12 cellular contexts compared by ENCODE assay signal in genomic region chr19:15251010-15251748, GRCh38. TPM values are rescaled to one million over a fixed set of nuclear protein-coding genes. Genes with fewer than 3 reads are reported as not detected.
DNase-seq lines count a peak whose midpoint lies in the region; ATAC-seq and TF ChIP-seq lines count a peak whose summit lies in the region.
"Had no signal": no experiment of that assay in that cellular context is flagged by ENCODE, and none has a peak within 500 bp of the region (broad histone marks: within the 10 kb centered on the region; RNA-seq: fewer than 3 reads in every experiment).

No MANE protein-coding gene starts in this region.

- no peak overlapping the region for H2BK12ac ChIP-seq in trophoblast cell (ENCODE audit: low read length)

- no peak overlapping the region for H4K8ac ChIP-seq in trophoblast cell (ENCODE audit: low read depth, low read length)

- no peak overlapping the region for H4K91ac ChIP-seq in trophoblast cell (ENCODE audit: low read depth, low read length)

- no peak overlapping the region for H3K9ac ChIP-seq in trophoblast cell (ENCODE audit: low read length)

- no CpG with 5 or more reads among the region's 24 CpGs for WGBS in trophoblast cell (ENCODE audit: extremely low coverage, insufficient coverage, insufficient read length)

- H3K4me1 Mint-ChIP-seq in activated CD8-positive, alpha-beta T cell treated with anti-CD3 and anti-CD28 coated beads, Interleukin-2, amount 10 ng/mL, durations not matched to agents 7 days and 5 days (ENCODE audit: low read depth), result no peaks in the 10 kb centered on the region
- H3K4me1 Mint-ChIP-seq: activated CD4-positive, alpha-beta T cell treated with anti-CD3 and anti-CD28 coated beads for 36 hours had no signal

- H3K4me1 ChIP-seq in trophoblast cell (ENCODE audit: control insufficient read depth in 1 of 2, insufficient read depth in 2 of 2, low read length in 2 of 2), result peaks cover 37 to 39% of the 10 kb centered on the region in 2 experiments

- H2AK5ac ChIP-seq in trophoblast cell (ENCODE audit: low read length), result no peak overlapping the region

- no peak overlapping the region for H3K23ac ChIP-seq in trophoblast cell (ENCODE audit: low read length)

- H3K4ac ChIP-seq in trophoblast cell (ENCODE audit: low read depth, low read length), result no peak overlapping the region

- peaks cover 2% of the 10 kb centered on the region for H3K9me3 ChIP-seq in trophoblast cell (ENCODE audit: insufficient read depth, low read depth, low read length)

- H3K4me3 ChIP-seq in fibroblast of villous mesenchyme (ENCODE audit: low read depth, low read length) (peak overlapping the region; percentile 36), trophoblast cell (ENCODE audit: low read depth, low read length) (no peak overlapping the region)

- H3K27me3 Mint-ChIP-seq in activated CD8-positive, alpha-beta T cell treated with anti-CD3 and anti-CD28 coated beads, Interleukin-2, amount 10 ng/mL, durations not matched to agents 7 days and 5 days (ENCODE audit: low read depth), result no peaks in the 10 kb centered on the region
- H3K27me3 Mint-ChIP-seq: activated CD4-positive, alpha-beta T cell treated with anti-CD3 and anti-CD28 coated beads for 36 hours had no signal

- H2BK120ac ChIP-seq in trophoblast cell (ENCODE audit: insufficient read depth, low read length, poor library complexity), result no peak overlapping the region

- H3K18ac ChIP-seq in trophoblast cell (ENCODE audit: low read length), result peak overlapping the region; percentile 16

- no peaks in the 10 kb centered on the region for H3K9me3 Mint-ChIP-seq in activated CD8-positive, alpha-beta T cell treated with anti-CD3 and anti-CD28 coated beads, Interleukin-2, amount 10 ng/mL, durations not matched to agents 7 days and 5 days (ENCODE audit: insufficient read depth)

- peak; percentile 60 for DNase-seq in AG08395 (ENCODE audit: low spot score)
- peak; percentile 77 for DNase-seq in fibroblast of villous mesenchyme (ENCODE audit: low read depth)
- peak in 1 of 2 donors; percentile 13 for DNase-seq in trophoblast cell
- DNase-seq in activated CD8-positive, alpha-beta T cell treated with anti-CD3 and anti-CD28 coated beads, Interleukin-2, amount 10 ng/mL, durations not matched to agents 7 days and 5 days, result no peak
- DNase-seq: activated CD4-positive, alpha-beta T cell treated with anti-CD3 and anti-CD28 coated beads for 36 hours; COR-L47 had no signal

- H3K36me3 ChIP-seq in trophoblast cell (ENCODE audit: control insufficient read depth in 1 of 2, insufficient read depth in 2 of 2, low read length in 2 of 2), result peaks cover 78 to 81% of the 10 kb centered on the region in 2 experiments

- peaks cover 4% of the 10 kb centered on the region for H3K79me2 ChIP-seq in trophoblast cell (ENCODE audit: control insufficient read depth, insufficient read depth, low read length, poor library complexity)

- peak; percentile 8 for ATAC-seq in SK-N-SH treated with all-trans-retinoic acid at 6 μM for 48 hours
- no peak for ATAC-seq in activated CD8-positive, alpha-beta T cell treated with anti-CD3 and anti-CD28 coated beads, Interleukin-2, amount 10 ng/mL, durations not matched to agents 7 days and 5 days
- ATAC-seq in HG02973 (IDR thresholded peaks at IDR 0.05; ENCODE audit: unreplicated experiment), result no peak
- ATAC-seq in GM18517 (IDR thresholded peaks at IDR 0.05; ENCODE audit: unreplicated experiment), result no peak
- ATAC-seq in GM18873 (IDR thresholded peaks at IDR 0.05; ENCODE audit: low FRiP score, unreplicated experiment), result no peak
- ATAC-seq: activated CD4-positive, alpha-beta T cell treated with anti-CD3 and anti-CD28 coated beads for 36 hours had no signal

- no peak for TF ChIP-seq CTCF in fibroblast of villous mesenchyme (IDR thresholded peaks at IDR 0.05; ENCODE audit: insufficient read depth, low read depth, low read length)

- H4K12ac ChIP-seq in trophoblast cell (ENCODE audit: low read depth, low read length), result peak overlapping the region; percentile 10

- POLR2A ChIA-PET in activated CD8-positive, alpha-beta T cell treated with anti-CD3 and anti-CD28 coated beads, Interleukin-2, amount 10 ng/mL, durations not matched to agents 7 days and 5 days (lab: Charles Lee), result interaction anchor here (0.6 to 1.3 kb wide), 2 partner anchors 11 to 128 kb away, joined by 3 to 6 read pairs; partner anchors contain the start of gene AKAP8

- no peak overlapping the region for H3K4me3 Mint-ChIP-seq in activated CD8-positive, alpha-beta T cell treated with anti-CD3 and anti-CD28 coated beads, Interleukin-2, amount 10 ng/mL, durations not matched to agents 7 days and 5 days
- H3K4me3 Mint-ChIP-seq: activated CD4-positive, alpha-beta T cell treated with anti-CD3 and anti-CD28 coated beads for 36 hours had no signal

- peaks cover 50% of the 10 kb centered on the region for H3K36me3 Mint-ChIP-seq in activated CD8-positive, alpha-beta T cell treated with anti-CD3 and anti-CD28 coated beads, Interleukin-2, amount 10 ng/mL, durations not matched to agents 7 days and 5 days (ENCODE audit: low read depth)

- no peak overlapping the region for H3K4me2 ChIP-seq in trophoblast cell (ENCODE audit: low read length)

- no peak overlapping the region for H2AFZ ChIP-seq in trophoblast cell (ENCODE audit: insufficient read depth, low read length, poor library complexity)

- peaks cover 14% of the 10 kb centered on the region for H3K79me1 ChIP-seq in trophoblast cell (ENCODE audit: low read length)

- peak overlapping the region; percentile 46 for H3K27ac ChIP-seq in trophoblast cell (ENCODE audit: low read depth, low read length)

- H3K27me3 ChIP-seq in trophoblast cell (ENCODE audit: insufficient read depth, low read length), result no peaks in the 10 kb centered on the region

- CTCF ChIA-PET in activated CD8-positive, alpha-beta T cell treated with anti-CD3 and anti-CD28 coated beads, Interleukin-2, amount 10 ng/mL, durations not matched to agents 7 days and 5 days (lab: Charles Lee), result interaction anchor here (1.1 to 2.9 kb wide), 2 partner anchors 19 to 26 kb away, joined by 3 to 9 read pairs; partner anchors contain the start of gene EPHX3

- H3K14ac ChIP-seq in trophoblast cell (ENCODE audit: low read length), result no peak overlapping the region

- H3K27ac Mint-ChIP-seq in activated CD8-positive, alpha-beta T cell treated with anti-CD3 and anti-CD28 coated beads, Interleukin-2, amount 10 ng/mL, durations not matched to agents 7 days and 5 days, result no peak overlapping the region
- H3K27ac Mint-ChIP-seq: activated CD4-positive, alpha-beta T cell treated with anti-CD3 and anti-CD28 coated beads for 36 hours had no signal

- H2BK5ac ChIP-seq in trophoblast cell (ENCODE audit: low read depth, low read length, poor library complexity), result no peak overlapping the region

TF ChIP-seq in SK-N-SH treated with all-trans-retinoic acid at 6 μM for 48 hours, 23 proteins besides CTCF, POLR2A, EP300 and RAD21 (continues in another document):
- no peak for TF ChIP-seq ZFP3 (CRISPR knock-in tag; IDR thresholded peaks at IDR 0.05)
- no peak for TF ChIP-seq ESRRG (CRISPR knock-in tag; IDR thresholded peaks at IDR 0.05)
- no peak for TF ChIP-seq ISL1 (CRISPR knock-in tag; IDR thresholded peaks at IDR 0.05)
- no peak for TF ChIP-seq RARB (CRISPR knock-in tag; IDR thresholded peaks at IDR 0.05)
- no peak for TF ChIP-seq GLIS3 (CRISPR knock-in tag; IDR thresholded peaks at IDR 0.05)
- TF ChIP-seq OSR1 (CRISPR knock-in tag; IDR thresholded peaks at IDR 0.05), result no peak
- TF ChIP-seq ARNTL (CRISPR knock-in tag; IDR thresholded peaks at IDR 0.05; ENCODE audit: borderline replicate concordance, low read depth), result no peak
- no peak for TF ChIP-seq CSRNP3 (CRISPR knock-in tag; IDR thresholded peaks at IDR 0.05)
- no peak for TF ChIP-seq ZC3H10 (CRISPR knock-in tag; IDR thresholded peaks at IDR 0.05)
- TF ChIP-seq SNAI2 (CRISPR knock-in tag; IDR thresholded peaks at IDR 0.05), result no peak
- TF ChIP-seq CREB5 (CRISPR knock-in tag; IDR thresholded peaks at IDR 0.05; ENCODE audit: low read depth), result no peak
- TF ChIP-seq CSDC2 (CRISPR knock-in tag; IDR thresholded peaks at IDR 0.05), result no peak
- TF ChIP-seq ZFP30 (CRISPR knock-in tag; IDR thresholded peaks at IDR 0.05), result no peak
- TF ChIP-seq ZNF8 (CRISPR knock-in tag; IDR thresholded peaks at IDR 0.05), result no peak
- no peak for TF ChIP-seq BACH2 (CRISPR knock-in tag; IDR thresholded peaks at IDR 0.05; ENCODE audit: borderline replicate concordance)
- no peak for TF ChIP-seq ZNF70 (CRISPR knock-in tag; IDR thresholded peaks at IDR 0.05)
- no peak for TF ChIP-seq ZNF565 (CRISPR knock-in tag; conservative IDR thresholded peaks at IDR 0.05; ENCODE audit: low read depth)

RNA-seq across cellular contexts. Expression of gene EPHX3, which starts 18.9 kb away (rescaled TPM):
- total RNA-seq in fibroblast of villous mesenchyme, result under 0.01 TPM in 2 replicates
- polyA plus RNA-seq in trophoblast cell (2013), result 4.4 and 4.7 TPM in 2 replicates
- under 1 TPM; 0.21 to 0.29 TPM for total RNA-seq in activated CD8-positive, alpha-beta T cell treated with anti-CD3 and anti-CD28 coated beads, Interleukin-2, amount 10 ng/mL, durations not matched to agents 7 days and 5 days
- total RNA-seq: HT-29, pulmonary artery endothelial cell had no signal

RNA-seq across cellular contexts. Expression of gene NOTCH3, which starts 50.4 kb away (rescaled TPM):
- total RNA-seq in fibroblast of villous mesenchyme, result 27.6 and 39.3 TPM in 2 replicates
- 34.4 and 37.9 TPM in 2 replicates for polyA plus RNA-seq in trophoblast cell (2013)
- total RNA-seq in activated CD8-positive, alpha-beta T cell treated with anti-CD3 and anti-CD28 coated beads, Interleukin-2, amount 10 ng/mL, durations not matched to agents 7 days and 5 days, result not detected

Comparison
In these comparisons a context has a peak if more than half of its experiments do, and no peak if none do; other contexts are left out.
1. RNA of gene NOTCH3, which starts 50.4 kb away (total RNA-seq): 27.6 to 39.3 TPM in fibroblast of villous mesenchyme; not detected in activated CD8-positive, alpha-beta T cell treated with anti-CD3 and anti-CD28 coated beads, Interleukin-2, amount 10 ng/mL, durations not matched to agents 7 days and 5 days; every median in the first group is over 10 times any median in the second.